In genomic region chr17:80414803-80415625, GRCh38 we compare ENCODE assay signal across 8 cellular contexts. TPM values are rescaled to one million over a fixed set of nuclear protein-coding genes. Genes with fewer than 3 reads are reported as not detected.
A peak's percentile ranks its signal among the peaks of the same experiment; 100 is the strongest.
DNase-seq lines count a peak whose midpoint lies in the region; ATAC-seq, FAIRE-seq and TF ChIP-seq lines count a peak whose summit lies in the region.

ENDOV (plus strand) TSS chr17:80415167; CDS start chr17:80415195, 28 bp downstream.

- no peaks in the 10 kb centered on the region for H3K9me2 ChIP-seq in Loucy (replicated peaks; ENCODE audit: low read depth, low read length)

- H3K79me2 ChIP-seq in Loucy (ENCODE audit: insufficient read depth, low read length) (peaks cover 11% of the 10 kb centered on the region; the same call in 1 of the 2 replicates), fibroblast of lung (ENCODE audit: control insufficient read depth, insufficient read depth, low read length) (peaks cover 13% of the 10 kb centered on the region)

- peaks cover 7% of the 10 kb centered on the region for H3K4me1 ChIP-seq in Loucy (ENCODE audit: insufficient read depth, low read length, poor library complexity, severe bottlenecking)
- peaks cover 7% of the 10 kb centered on the region for H3K4me1 ChIP-seq in fibroblast of lung (ENCODE audit: control insufficient read depth, extremely low read depth, insufficient read depth, low read length)

- CTCF ChIA-PET in RWPE1 (lab: Yijun Ruan, JAX), result interaction anchor here (0.7 to 1.3 kb wide), 3 partner anchors 24 to 332 kb away, joined by 3 to 5 read pairs (median 3); no protein-coding TSS in a partner anchor

- H3K9me3 Mint-ChIP-seq in naive B cell, result no peaks in the 10 kb centered on the region

- peaks cover 3 to 14% (median 12%) of the 10 kb centered on the region in 3 donors for H3K27me3 Mint-ChIP-seq in naive B cell

- ATAC-seq in naive B cell (ENCODE audit: low read depth in 2 of 2), result peak; percentile 94

- POLR2A ChIA-PET in RWPE1 (lab: Yijun Ruan, JAX; ENCODE audit: low non-redundant PET), result no interaction called here

- H3K4me3 Mint-ChIP-seq in naive B cell, result peak within 1 kb of the TSS; percentile 87 to 94 (median 92)

- H3K36me3 ChIP-seq in Loucy (ENCODE audit: insufficient read depth, low read length) (no peaks in the 10 kb centered on the region), fibroblast of lung (ENCODE audit: control insufficient read depth, insufficient read depth, low read length) (peaks cover 11% of the 10 kb centered on the region)

- H3K27ac Mint-ChIP-seq in naive B cell, result peak within 1 kb of the TSS; percentile 92 to 96 (median 96)

- 0 out of 2 replicates have a peak, but pooled peaks cover 3% of the 10 kb centered on the region for H3F3A ChIP-seq in Loucy (ENCODE audit: low read depth)

- no peak for TF ChIP-seq CTCF in Loucy (conservative IDR thresholded peaks at IDR 0.05; ENCODE audit: low read length)
- no peak for TF ChIP-seq CTCF in RWPE1 (conservative IDR thresholded peaks at IDR 0.05; ENCODE audit: low read depth)
- TF ChIP-seq CTCF in fibroblast of lung (conservative IDR thresholded peaks at IDR 0.05 in 1 of 2, IDR thresholded peaks at IDR 0.05 in 1 of 2; ENCODE audit: low read depth in 1 of 2, low read length in 2 of 2), result no peak

- peaks cover 0 to 10% of the 10 kb centered on the region in 2 donors for H3K36me3 Mint-ChIP-seq in naive B cell

- H3K27me3 ChIP-seq in Loucy (ENCODE audit: insufficient read depth, low read length, poor library complexity, severe bottlenecking) (no peaks in the 10 kb centered on the region), fibroblast of lung (ENCODE audit: control insufficient read depth, insufficient read depth, low read length) (no peaks in the 10 kb centered on the region)

- H2AFZ ChIP-seq in Loucy (ENCODE audit: low read length) (peak within 1 kb of the TSS; percentile 98), fibroblast of lung (ENCODE audit: low read length) (peak within 1 kb of the TSS; percentile 89)

- TF ChIP-seq POLR2A in H54 (IDR thresholded peaks at IDR 0.05; ENCODE audit: low read depth, low read length), result peak; percentile 74

- peak within 1 kb of the TSS; percentile 93 for H3K4me3 ChIP-seq in Loucy (ENCODE audit: low read length, poor library complexity, severe bottlenecking)
- peak within 1 kb of the TSS; percentile 87 to 100 (median 98) for H3K4me3 ChIP-seq in fibroblast of lung (replicated peaks in 1 of 4; ENCODE audit: control extremely low read depth in 1 of 4, insufficient read depth in 1 of 4, low read depth in 3 of 4, low read length in 4 of 4)

- H3K4me2 ChIP-seq in Loucy (ENCODE audit: low read depth, low read length, poor library complexity, severe bottlenecking) (peak within 1 kb of the TSS; percentile 91), fibroblast of lung (ENCODE audit: extremely low read depth, insufficient read depth, low read length) (peak within 1 kb of the TSS; percentile 93)

- peak within 1 kb of the TSS; percentile 76 for H3K9ac ChIP-seq in Loucy (ENCODE audit: low read depth, low read length, poor library complexity, severe bottlenecking)
- H3K9ac ChIP-seq in fibroblast of lung (ENCODE audit: insufficient read depth, low read length), result peak within 1 kb of the TSS; percentile 100

- H3K27ac ChIP-seq in RWPE1 (peak within 1 kb of the TSS; percentile 89), fibroblast of lung (ENCODE audit: insufficient read depth, low read length) (peak within 1 kb of the TSS; percentile 100)

- FAIRE-seq in H54 (lab: Jason Lieb, UNC), result no peak

- H3K4me1 Mint-ChIP-seq in naive B cell, result peaks cover 19 to 38% (median 30%) of the 10 kb centered on the region in 3 donors

- DNase-seq in Daoy (ENCODE audit: low read depth) (peak; percentile 92), H54 (ENCODE audit: insufficient read length, low spot score) (peak; percentile 99), RWPE1 (ENCODE audit: low spot score) (peak; percentile 98), fibroblast of lung (ENCODE audit: low read depth in 2 of 2) (peak; percentile 94 to 95), naive B cell (peak; percentile 94)
- DNase-seq in activated T-helper 1 cell treated with anti-CD3 and anti-CD28 coated beads, Interleukin-2, amount 50 U/mL, for 16 hours (ENCODE audit: low read depth in 1 of 2, low spot score in 1 of 2), result peak; percentile 87 to 89
- peak; percentile 77 to 88 for DNase-seq in stimulated activated CD8-positive, alpha-beta memory T cell treated with anti-CD3 and anti-CD28 coated beads, Interleukin-7, amount 100 ng/mL, for 48 hours (ENCODE audit: extremely low read depth in 1 of 2, low read depth in 1 of 2)

- no peaks in the 10 kb centered on the region for H3K9me3 ChIP-seq in Loucy (ENCODE audit: insufficient read depth, low read depth, low read length)
- no peaks in the 10 kb centered on the region for H3K9me3 ChIP-seq in fibroblast of lung (ENCODE audit: control insufficient read depth, insufficient read depth, low read depth, low read length)

- H4K20me1 ChIP-seq in Loucy (ENCODE audit: insufficient read depth, low read length, poor library complexity, severe bottlenecking) (peaks cover 8% of the 10 kb centered on the region), fibroblast of lung (ENCODE audit: control insufficient read depth, extremely low read depth, insufficient read depth, low read length) (no peaks in the 10 kb centered on the region)

RNA-seq across cellular contexts. Expression of gene ENDOV, which starts in this region (rescaled TPM):
- total RNA-seq in Daoy (2014; rRNA removed; shearing (Covaris generic)), result 22.4 and 24.6 TPM in 2 replicates
- 25.4 and 28.7 TPM in 2 replicates for total RNA-seq in fibroblast of lung
- polyA plus RNA-seq in fibroblast of lung (10.1 and 13.1 TPM in 2 replicates), naive B cell (ENCODE audit: low read depth in 6 of 6) (10 to 100 TPM; 16.4 to 35.2 (median 20.7) TPM)
- polyA plus RNA-seq in fibroblast of lung (2012), result 15.0 and 17.0 TPM in 2 replicates
- 8.7 and 9.9 TPM in 2 replicates for polyA minus RNA-seq in fibroblast of lung (ENCODE audit: low replicate concordance)

Comparison
In these comparisons a context has a peak if more than half of its experiments do, and no peak if none do; other contexts are left out.
1. Peak in every context shown above with its lines: DNase-seq, ATAC-seq, H3K4me3 ChIP-seq and H3K27ac ChIP-seq.